2 cellular contexts compared by ENCODE assay signal in genomic region chr18:11982981-11983380, GRCh38.
TF ChIP-seq lines count a peak whose summit lies in the region.

No MANE protein-coding gene starts in this region.

TF ChIP-seq in HEK293, 187 proteins besides CTCF, POLR2A, EP300 and RAD21 (continued from another document):
- no peak for TF ChIP-seq YY2 (tag by site-specific recombination; IDR thresholded peaks at IDR 0.05)
TF ChIP-seq in HEK293: peak in this region for 1.

TF ChIP-seq in GM12878, 131 proteins besides CTCF, POLR2A, EP300 and RAD21:
- TF ChIP-seq PKNOX1 (IDR thresholded peaks at IDR 0.05) (no peak), ZNF207 (IDR thresholded peaks at IDR 0.05; ENCODE audit: borderline replicate concordance) (no peak)
TF ChIP-seq in GM12878: peak in this region for 0.
